ENCODE assay signal across 8 cellular contexts in the genomic region with DNA sequence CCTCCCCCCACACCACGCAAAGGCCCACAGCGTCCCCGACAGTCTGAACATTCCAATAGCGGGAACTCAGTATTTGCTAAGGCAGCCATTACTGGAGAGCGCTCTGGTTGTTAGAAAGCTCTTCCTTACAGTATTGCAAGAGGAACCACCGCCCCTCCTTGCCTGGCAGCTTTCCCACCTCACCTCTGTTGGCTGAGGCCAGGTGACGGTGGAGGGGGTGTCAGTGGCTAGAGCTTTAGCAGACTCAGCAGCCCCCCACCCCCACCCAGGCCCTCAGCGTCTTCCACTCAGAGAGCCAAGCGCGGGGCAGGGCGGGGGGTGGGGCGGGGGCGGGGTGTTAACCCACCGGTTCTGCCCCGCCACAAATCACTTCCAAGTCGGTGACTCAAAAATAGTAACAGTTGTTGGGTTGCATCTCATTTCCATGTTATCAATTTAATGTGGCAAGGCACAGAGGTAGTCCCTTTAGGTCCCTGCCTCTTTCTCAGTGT. TPM values are rescaled to one million over a fixed set of nuclear protein-coding genes. Genes with fewer than 3 reads are reported as not detected.
DNase-seq lines count a peak whose midpoint lies in the region; TF ChIP-seq lines count a peak whose summit lies in the region.

No MANE protein-coding gene starts in this region.

- no peak overlapping the region for H4K8ac ChIP-seq in mesendoderm (ENCODE audit: low read depth, low read length)

- peak overlapping the region; percentile 25 for H3K18ac ChIP-seq in mesendoderm (ENCODE audit: low read length)

- H3K4me2 ChIP-seq in Loucy (ENCODE audit: low read depth, low read length, poor library complexity, severe bottlenecking) (peak overlapping the region; percentile 95), mesendoderm (ENCODE audit: low read length) (peak overlapping the region; percentile 64)

- no peak overlapping the region for H2AK5ac ChIP-seq in mesendoderm (ENCODE audit: low read length)

- WGBS in mesendoderm (ENCODE audit: extremely low coverage, insufficient coverage, low lambda C conversion rate) = no CpG with 5 or more reads among the region's 16 CpGs
- WGBS in transverse colon (ENCODE audit: low coverage in 1 of 2), 2 donors = 4 to 10% methylated on average over 2 to 15 of the region's 16 CpGs

- H2BK15ac ChIP-seq in mesendoderm (replicated peaks; ENCODE audit: low read depth) = no peak overlapping the region

- H3F3A ChIP-seq in Loucy (ENCODE audit: low read depth) = peaks cover 5% of the 10 kb centered on the region; the same call in 1 of the 2 replicates

- no peaks in the 10 kb centered on the region for H3K9me3 ChIP-seq in Loucy (ENCODE audit: insufficient read depth, low read depth, low read length)
- H3K9me3 ChIP-seq in SJCRH30 (replicated peaks) = no peaks in the 10 kb centered on the region
- no peaks in the 10 kb centered on the region for H3K9me3 ChIP-seq in transverse colon

- peak overlapping the region; percentile 72 for H2AFZ ChIP-seq in Loucy (ENCODE audit: low read length)

- peak overlapping the region; percentile 30 for H2BK120ac ChIP-seq in mesendoderm (ENCODE audit: low read depth, low read length)

- H3K79me2 ChIP-seq in Loucy (ENCODE audit: insufficient read depth, low read length) (peaks cover 5% of the 10 kb centered on the region; the same call in 1 of the 2 replicates), mesendoderm (ENCODE audit: control insufficient read depth, insufficient read depth, low read length) (no peaks in the 10 kb centered on the region)

- H4K5ac ChIP-seq in mesendoderm (ENCODE audit: low read length) = no peak overlapping the region

- no peaks in the 10 kb centered on the region for H3K9me2 ChIP-seq in Loucy (replicated peaks; ENCODE audit: low read depth, low read length)

- in situ Hi-C loops in transverse colon (cut with MboI; ENCODE audit: low pct_ligation_motif_present in 1 of 4, low pct_unique_long_range_greater_than_20kb in 1 of 4, low sequenced_read_pairs in 3 of 4) = loop anchor here in 3 of 4 donors (25.0 kb wide), 1 partner anchor 92 kb away; the partner anchor contains the start of gene PSMC3IP (in 3 of the 3)

- no peak overlapping the region for H3K23ac ChIP-seq in mesendoderm (ENCODE audit: low read length)

- peaks cover 47% of the 10 kb centered on the region for H3K4me1 ChIP-seq in Loucy (ENCODE audit: insufficient read depth, low read length, poor library complexity, severe bottlenecking)
- H3K4me1 ChIP-seq in SJCRH30 = peaks cover 10% of the 10 kb centered on the region; the same call in 1 of the 2 replicates
- peaks cover 21% of the 10 kb centered on the region for H3K4me1 ChIP-seq in mesendoderm (ENCODE audit: control insufficient read depth, low read depth, low read length)
- H3K4me1 ChIP-seq in transverse colon = peaks cover 39 to 90% (median 75%) of the 10 kb centered on the region in 4 donors

- TF ChIP-seq CTCF in Loucy (conservative IDR thresholded peaks at IDR 0.05; ENCODE audit: low read length) (no peak), transverse colon (IDR thresholded peaks at IDR 0.05) (no peak)

- TF ChIP-seq POLR2A in transverse colon (IDR thresholded peaks at IDR 0.05) = no peak

- H3K4me3 ChIP-seq in Loucy (ENCODE audit: low read length, poor library complexity, severe bottlenecking) (peak overlapping the region; percentile 76), SJCRH30 (peak overlapping the region; percentile 64), mesendoderm (ENCODE audit: low read length) (no peak overlapping the region), transverse colon (peak overlapping the region in 3 of 4 donors; percentile 57 to 91 (median 62))

- no peaks in the 10 kb centered on the region for H3K27me3 ChIP-seq in Loucy (ENCODE audit: insufficient read depth, low read length, poor library complexity, severe bottlenecking)
- no peaks in the 10 kb centered on the region for H3K27me3 ChIP-seq in SJCRH30
- peaks cover 4% of the 10 kb centered on the region for H3K27me3 ChIP-seq in mesendoderm (ENCODE audit: insufficient read depth, low read length, poor library complexity)
- peaks cover 26% of the 10 kb centered on the region for H3K27me3 ChIP-seq in transverse colon

- intact Hi-C loops in transverse colon (cut with DNase I; ENCODE audit: low total_unique reads) = no loop called here

- H3K56ac ChIP-seq in mesendoderm (ENCODE audit: low read length) = peak overlapping the region; percentile 96

- H3K9ac ChIP-seq in Loucy (ENCODE audit: low read depth, low read length, poor library complexity, severe bottlenecking) = peak overlapping the region; percentile 85
- H3K9ac ChIP-seq in mesendoderm (ENCODE audit: low read length) = peak overlapping the region; percentile 97

- H3K79me1 ChIP-seq in mesendoderm (ENCODE audit: low read length) = no peaks in the 10 kb centered on the region

- H3K4ac ChIP-seq in mesendoderm (ENCODE audit: low read depth, low read length) = no peak overlapping the region

- no peaks in the 10 kb centered on the region for H3K36me3 ChIP-seq in Loucy (ENCODE audit: insufficient read depth, low read length)
- no peaks in the 10 kb centered on the region for H3K36me3 ChIP-seq in SJCRH30
- H3K36me3 ChIP-seq in mesendoderm (ENCODE audit: control insufficient read depth, insufficient read depth, low read length) = no peaks in the 10 kb centered on the region
- no peaks in the 10 kb centered on the region for H3K36me3 ChIP-seq in transverse colon

- H4K20me1 ChIP-seq in Loucy (ENCODE audit: insufficient read depth, low read length, poor library complexity, severe bottlenecking) = peaks cover 10% of the 10 kb centered on the region

- DNase-seq in Daoy (ENCODE audit: low read depth) (peak; percentile 49), SJCRH30 (peak; percentile 56 to 69), mesendoderm (peak; percentile 79), transverse colon (peak; percentile 76), GOT3 (lab: John Stamatoyannopoulos, UW) (no peak), pons (ENCODE audit: low spot score) (no peak)

- TF ChIP-seq EP300 in transverse colon (IDR thresholded peaks at IDR 0.05; ENCODE audit: low read depth) = no peak

- peak overlapping the region; percentile 89 for H3K27ac ChIP-seq in SJCRH30
- H3K27ac ChIP-seq in cingulate gyrus (ENCODE audit: low read depth, low read length) = peak overlapping the region; percentile 78
- peak overlapping the region; percentile 67 for H3K27ac ChIP-seq in mesendoderm (ENCODE audit: low read depth, low read length)
- H3K27ac ChIP-seq in transverse colon = peak overlapping the region; percentile 92 to 98 (median 96)

- H2BK5ac ChIP-seq in mesendoderm (ENCODE audit: low read length) = peak overlapping the region; percentile 26

RNA-seq across cellular contexts. Expression of gene PLEKHH3, which starts 2.3 kb away (rescaled TPM):
- total RNA-seq in Daoy (2014; rRNA removed; shearing (Covaris generic)) = 2.5 and 8.9 TPM in 2 replicates
- 10.9 and 13.7 TPM in 2 replicates for total RNA-seq in SJCRH30 (2014; rRNA removed; shearing (Covaris generic))
- polyA plus RNA-seq in mesendoderm (2013, experiment 1 of 2) = 5.1 TPM
- 5.7 TPM for polyA plus RNA-seq in mesendoderm (2013, experiment 2 of 2)
- 10 to 100 TPM in 2 of 4 donors, 1 to 10 TPM in 2; 5.8 to 29.9 (median 9.9) TPM for total RNA-seq in transverse colon

RNA-seq across cellular contexts. Expression of gene CCR10, which starts 2.6 kb away (rescaled TPM):
- 0.29 TPM in 1 of 2 replicates, not detected in the other for total RNA-seq in Daoy (2014; rRNA removed; shearing (Covaris generic))
- total RNA-seq in SJCRH30 (2014; rRNA removed; shearing (Covaris generic)) = 0.99 and 1.0 TPM in 2 replicates
- 0.08 TPM for polyA plus RNA-seq in mesendoderm (2013, experiment 1 of 2)
- 0.21 TPM for polyA plus RNA-seq in mesendoderm (2013, experiment 2 of 2)
- 1 to 10 TPM in 1 of 4 donors, under 1 TPM in 1, not detected in 2; 0.82 to 3.5 TPM for total RNA-seq in transverse colon

RNA-seq across cellular contexts. Expression of gene CNTNAP1, which starts 3.3 kb away (rescaled TPM):
- 2.1 and 7.4 TPM in 2 replicates for total RNA-seq in Daoy (2014; rRNA removed; shearing (Covaris generic))
- 4.0 and 5.0 TPM in 2 replicates for total RNA-seq in SJCRH30 (2014; rRNA removed; shearing (Covaris generic))
- 0.32 TPM for polyA plus RNA-seq in mesendoderm (2013, experiment 1 of 2)
- polyA plus RNA-seq in mesendoderm (2013, experiment 2 of 2) = 0.27 TPM
- 10 to 100 TPM in 2 of 4 donors, 1 to 10 TPM in 2; 3.7 to 43.8 (median 10.1) TPM for total RNA-seq in transverse colon

RNA-seq across cellular contexts. Expression of gene TUBG2, which starts 20.0 kb away (rescaled TPM):
- 5.8 and 9.0 TPM in 2 replicates for total RNA-seq in Daoy (2014; rRNA removed; shearing (Covaris generic))
- 6.2 and 10.4 TPM in 2 replicates for total RNA-seq in SJCRH30 (2014; rRNA removed; shearing (Covaris generic))
- polyA plus RNA-seq in mesendoderm (2013, experiment 1 of 2) = 6.8 TPM
- 7.1 TPM for polyA plus RNA-seq in mesendoderm (2013, experiment 2 of 2)
- 10 to 100 TPM in 3 of 4 donors, 1 to 10 TPM in 1; 9.6 to 53.1 (median 26.7) TPM for total RNA-seq in transverse colon

Comparison
In these comparisons a context has a peak if more than half of its experiments do, and no peak if none do; other contexts are left out.
1. DNase-seq: peak in Daoy (single experiment), SJCRH30 (2 of 2), mesendoderm (single experiment) and transverse colon (single experiment); none in GOT3 (single experiment) and pons (single experiment).
2. Peak in every context shown above with its lines, with median percentiles within 50 percentile points of each other: H3K27ac ChIP-seq.